In genomic region chr17:14815079-14815478, GRCh38 we compare ENCODE assay signal across 17 cellular contexts.
"Had no signal": no experiment of that assay in that cellular context is flagged by ENCODE, and none has a peak within 500 bp of the region (broad histone marks: within the 10 kb centered on the region; RNA-seq: fewer than 3 reads in every experiment).

No MANE protein-coding gene starts in this region.

- H3K27me3 ChIP-seq: colonic mucosa, neural progenitor cell, pancreas, tibial artery had no signal

- H3K27ac Mint-ChIP-seq: mesothelial cell of epicardium; neural progenitor cell; T-helper 2 cell treated with Interferon-gamma antibody and Interleukin-4, amounts not matched to agents 5 μg/mL and 100 μg/mL, for 36 hours had no signal

- H3K4me3 Mint-ChIP-seq: mesothelial cell of epicardium; neural progenitor cell; T-helper 2 cell treated with Interferon-gamma antibody and Interleukin-4, amounts not matched to agents 5 μg/mL and 100 μg/mL, for 36 hours had no signal

- H3K4me3 ChIP-seq: colonic mucosa, lower lobe of right lung, neural progenitor cell, pancreas, tibial artery had no signal

- H3K9ac ChIP-seq: neural progenitor cell had no signal

- DNase-seq: activated CD4-positive, alpha-beta T cell treated with anti-CD3 and anti-CD28 coated beads, Interleukin-2, amount 50 U/mL, for 48 hours; activated CD4-positive, CD25-positive, alpha-beta regulatory T cell; activated naive CD4-positive, alpha-beta T cell treated with Interleukin-2 at 50 U/mL for 16 hours; amniotic stem cell; central memory CD4-positive, alpha-beta T cell; colonic mucosa; head of caudate nucleus; left colon; lower lobe of right lung; pancreas; tibial artery had no signal

- H2AFZ ChIP-seq: neural progenitor cell had no signal

- H3K27ac ChIP-seq: colonic mucosa, lower lobe of right lung, neural progenitor cell, pancreas, tibial artery had no signal

- H3K4me2 ChIP-seq: neural progenitor cell had no signal

- ATAC-seq: left colon, lower lobe of right lung, pancreas, sciatic nerve had no signal

- H3K36me3 ChIP-seq: colonic mucosa, lower lobe of right lung, neural progenitor cell, pancreas, tibial artery had no signal

- H3K4me1 ChIP-seq: colonic mucosa, lower lobe of right lung, neural progenitor cell, pancreas, tibial artery had no signal

- H3K4me1 Mint-ChIP-seq: mesothelial cell of epicardium, neural progenitor cell had no signal

- FAIRE-seq: frontal cortex, pancreas, urothelium cell line had no signal

- H3K36me3 Mint-ChIP-seq: mesothelial cell of epicardium had no signal

- H3K9me3 ChIP-seq: colonic mucosa, lower lobe of right lung, pancreas, tibial artery had no signal
